In the genomic region with DNA sequence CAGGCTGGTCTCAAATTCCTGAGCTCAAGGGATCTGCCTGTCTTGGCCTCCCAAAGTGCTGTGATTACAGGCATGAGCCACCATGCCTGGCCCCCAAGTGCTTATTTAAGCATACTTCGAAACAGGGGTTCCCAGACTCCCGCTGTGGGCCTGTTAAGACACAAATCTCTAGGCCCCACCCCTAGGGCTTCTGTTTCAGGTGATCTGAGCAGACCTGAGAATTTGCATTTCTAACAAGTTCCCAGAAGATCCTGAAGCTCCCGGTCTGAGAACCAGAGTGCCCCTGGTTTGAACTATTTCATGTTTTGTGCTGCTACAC, we compare ENCODE assay signal across 16 cellular contexts.
"Had no signal": no experiment of that assay in that cellular context is flagged by ENCODE, and none has a peak within 500 bp of the region (broad histone marks: within the 10 kb centered on the region; RNA-seq: fewer than 3 reads in every experiment).

No MANE protein-coding gene starts in this region.

- DNase-seq: activated effector memory CD4-positive, alpha-beta T cell treated with anti-CD3 and anti-CD28 coated beads, Interleukin-2, amount 50 U/mL, for 16 hours; activated naive CD4-positive, alpha-beta T cell treated with anti-CD3 and anti-CD28 coated beads, Interleukin-2, amount 50 U/mL, for 16 hours; activated T-cell treated with anti-CD3 and anti-CD28 coated beads, Interleukin-2, amount 50 U/mL, for 72 hours; heart right ventricle; left cardiac atrium; retina; stimulated activated CD4-positive, alpha-beta T cell treated with anti-CD3 and anti-CD28 coated beads, Interleukin-12 subunit alpha, Interleukin-12 subunit beta, amount 100 ng/mL, for 4 hours; stimulated activated CD4-positive, alpha-beta T cell treated with anti-CD3 and anti-CD28 coated beads, Interleukin-1b, Interleukin-23, amount 100 ng/mL, for 48 hours; T-helper 9 cell had no signal

- H3K27ac Mint-ChIP-seq: activated T-cell treated with anti-CD3 and anti-CD28 coated beads, Interleukin-2, amount 50 U/mL, for 72 hours; stimulated activated naive CD8-positive, alpha-beta T cell treated with anti-CD3 and anti-CD28 coated beads, Interleukin-15, Interleukin-2, amounts not matched to agents 100 ng/mL and 50 ng/mL, for 24 hours had no signal

- H3K27me3 ChIP-seq: breast epithelium, gastroesophageal sphincter, heart right ventricle, tibial nerve, vagina had no signal

- H3K36me3 ChIP-seq: breast epithelium, gastroesophageal sphincter, heart right ventricle, tibial nerve, vagina had no signal

- H3K9me3 Mint-ChIP-seq: activated T-cell treated with anti-CD3 and anti-CD28 coated beads, Interleukin-2, amount 50 U/mL, for 72 hours; stimulated activated naive CD8-positive, alpha-beta T cell treated with anti-CD3 and anti-CD28 coated beads, Interleukin-15, Interleukin-2, amounts not matched to agents 100 ng/mL and 50 ng/mL, for 24 hours had no signal

- H3K4me1 ChIP-seq: breast epithelium, vagina had no signal

- H3K4me3 Mint-ChIP-seq: activated T-cell treated with anti-CD3 and anti-CD28 coated beads, Interleukin-2, amount 50 U/mL, for 72 hours; stimulated activated naive CD8-positive, alpha-beta T cell treated with anti-CD3 and anti-CD28 coated beads, Interleukin-15, Interleukin-2, amounts not matched to agents 100 ng/mL and 50 ng/mL, for 24 hours had no signal

- ATAC-seq: activated CD4-positive, CD25-positive, alpha-beta regulatory T cell treated with anti-CD3 and anti-CD28 coated beads, Interleukin-2, amount 50 U/mL, for 24 hours; activated T-cell treated with anti-CD3 and anti-CD28 coated beads, Interleukin-2, amount 50 U/mL, for 72 hours; gastroesophageal sphincter; heart right ventricle; left cardiac atrium had no signal

- H3K27me3 Mint-ChIP-seq: stimulated activated naive CD8-positive, alpha-beta T cell treated with anti-CD3 and anti-CD28 coated beads, Interleukin-15, Interleukin-2, amounts not matched to agents 100 ng/mL and 50 ng/mL, for 24 hours had no signal

- H3K27ac ChIP-seq: breast epithelium, coronary artery, gastroesophageal sphincter, tibial nerve, vagina had no signal

- H3K4me3 ChIP-seq: breast epithelium, coronary artery, gastroesophageal sphincter, heart right ventricle, tibial nerve, vagina had no signal

- H3K9me3 ChIP-seq: breast epithelium, gastroesophageal sphincter, tibial nerve, vagina had no signal
